Comparison of ENCODE assay signal across 24 cellular contexts in genomic region chr4:80840396-80840795, GRCh38.
DNase-seq lines count a peak whose midpoint lies in the region; ATAC-seq, FAIRE-seq and TF ChIP-seq lines count a peak whose summit lies in the region.
"Had no signal": no experiment of that assay in that cellular context is flagged by ENCODE, and none has a peak within 500 bp of the region (broad histone marks: within the 10 kb centered on the region; RNA-seq: fewer than 3 reads in every experiment).

No MANE protein-coding gene starts in this region.

- no peak for FAIRE-seq in astrocyte (lab: Jason Lieb, UNC)
- FAIRE-seq: GM12891 had no signal

- DNase-seq in CD4-positive, CD25-positive, alpha-beta regulatory T cell, result peak in 2 of 3 donors; percentile 2 to 40
- DNase-seq in NCI-H226 (peak; percentile 26), astrocyte (ENCODE audit: low read depth) (peak; percentile 19), mesothelial cell of epicardium (ENCODE audit: low spot score in 2 of 2, unreplicated experiment in 2 of 2) (no peak), H7 (no peak), immature natural killer cell (no peak), CD1c-positive myeloid dendritic cell (ENCODE audit: extremely low spot score) (no peak), colonic mucosa (no peak)
- DNase-seq: 8988T; Calu3; CD8-positive, alpha-beta T cell; GOT3; MG63; NCI-H1092; NCI-H146; NCI-H2029 treated with DMSO at 0.1 percent for 48 hours; NCI-H2171; NCI-H446 treated with DMSO at 0.1 percent for 48 hours; NCI-H774; OCI-M1; SHP77 had no signal

- H3K4me3 Mint-ChIP-seq in CD4-positive, CD25-positive, alpha-beta regulatory T cell, result peak overlapping the region in 1 of 4 donors; percentile 44
- no peak overlapping the region for H3K4me3 Mint-ChIP-seq in astrocyte (ENCODE audit: unreplicated experiment)
- H3K4me3 Mint-ChIP-seq in mesothelial cell of epicardium, result no peak overlapping the region
- no peak overlapping the region for H3K4me3 Mint-ChIP-seq in immature natural killer cell
- H3K4me3 Mint-ChIP-seq: B cell; CD8-positive, alpha-beta T cell had no signal

- H3K9me3 Mint-ChIP-seq in CD4-positive, CD25-positive, alpha-beta regulatory T cell, result peaks cover 0 to 10% (median 4%) of the 10 kb centered on the region in 7 donors
- H3K9me3 Mint-ChIP-seq in astrocyte (ENCODE audit: unreplicated experiment) (no peaks in the 10 kb centered on the region), mesothelial cell of epicardium (peaks cover 17% of the 10 kb centered on the region), immature natural killer cell (peaks cover 0 to 4% (median under 1%) of the 10 kb centered on the region in 6 donors)

- H3K9ac ChIP-seq in astrocyte (ENCODE audit: low read length), result no peak overlapping the region
- H3K9ac ChIP-seq in colonic mucosa (ENCODE audit: low read depth in 2 of 2, low read length in 2 of 2), result no peak overlapping the region
- H3K9ac ChIP-seq: KMS-11 had no signal

- H3K9me3 ChIP-seq in CD4-positive, CD25-positive, alpha-beta regulatory T cell (ENCODE audit: control insufficient read depth in 2 of 2, low read length in 2 of 2), result no peaks in the 10 kb centered on the region
- H3K9me3 ChIP-seq in astrocyte (ENCODE audit: insufficient read depth, low read depth, low read length) (no peaks in the 10 kb centered on the region), colonic mucosa (no peaks in the 10 kb centered on the region)
- H3K9me3 ChIP-seq: MG63 had no signal

- H3K27me3 Mint-ChIP-seq in CD4-positive, CD25-positive, alpha-beta regulatory T cell, result no peaks in the 10 kb centered on the region
- H3K27me3 Mint-ChIP-seq in astrocyte (ENCODE audit: low read depth, unreplicated experiment) (no peaks in the 10 kb centered on the region), mesothelial cell of epicardium (ENCODE audit: low read depth) (no peaks in the 10 kb centered on the region), immature natural killer cell (ENCODE audit: low read depth in 3 of 3) (peaks cover under 1 to 5% (median 3%) of the 10 kb centered on the region in 3 donors)
- H3K27me3 Mint-ChIP-seq: B cell had no signal

- H4K20me1 ChIP-seq in astrocyte (ENCODE audit: insufficient read depth, low read length), result no peaks in the 10 kb centered on the region

- H3K4me3 ChIP-seq in CD4-positive, CD25-positive, alpha-beta regulatory T cell (ENCODE audit: low read depth, low read length), result peak overlapping the region; percentile 27
- H3K4me3 ChIP-seq in astrocyte (ENCODE audit: insufficient read depth, low read depth, low read length), result no peak overlapping the region
- H3K4me3 ChIP-seq in H7 (ENCODE audit: insufficient read depth, low read depth, low read length), result no peak overlapping the region
- no peak overlapping the region for H3K4me3 ChIP-seq in colonic mucosa
- H3K4me3 ChIP-seq: MG63 had no signal

- ATAC-seq in CD4-positive, CD25-positive, alpha-beta regulatory T cell (ENCODE audit: low read depth in 2 of 2), result no peak
- ATAC-seq: CD8-positive, alpha-beta T cell had no signal

- no peaks in the 10 kb centered on the region for H3K4me1 ChIP-seq in CD4-positive, CD25-positive, alpha-beta regulatory T cell (ENCODE audit: control insufficient read depth, insufficient read depth, low read length, poor library complexity, severe bottlenecking)
- H3K4me1 ChIP-seq in astrocyte (ENCODE audit: insufficient read depth, low read length), result no peaks in the 10 kb centered on the region
- no peaks in the 10 kb centered on the region for H3K4me1 ChIP-seq in colonic mucosa

- peak overlapping the region in 2 of 3 donors; percentile 50 to 59 for H3K27ac Mint-ChIP-seq in CD4-positive, CD25-positive, alpha-beta regulatory T cell
- no peak overlapping the region for H3K27ac Mint-ChIP-seq in astrocyte (ENCODE audit: unreplicated experiment)
- H3K27ac Mint-ChIP-seq in mesothelial cell of epicardium, result peak overlapping the region; percentile 61
- H3K27ac Mint-ChIP-seq in immature natural killer cell, result no peak overlapping the region
- H3K27ac Mint-ChIP-seq: B cell; CD8-positive, alpha-beta T cell had no signal

- H3K36me3 Mint-ChIP-seq in CD4-positive, CD25-positive, alpha-beta regulatory T cell, result peaks cover 4% of the 10 kb centered on the region
- H3K36me3 Mint-ChIP-seq in astrocyte (ENCODE audit: low read depth, unreplicated experiment) (no peaks in the 10 kb centered on the region), mesothelial cell of epicardium (no peaks in the 10 kb centered on the region), immature natural killer cell (peaks cover 0 to 2% (median 0%) of the 10 kb centered on the region in 3 donors)
- H3K36me3 Mint-ChIP-seq: CD8-positive, alpha-beta T cell had no signal

- no peaks in the 10 kb centered on the region for H3K27me3 ChIP-seq in CD4-positive, CD25-positive, alpha-beta regulatory T cell (ENCODE audit: control insufficient read depth, insufficient read depth, low read length)
- H3K27me3 ChIP-seq in astrocyte (ENCODE audit: insufficient read depth, low read length) (no peaks in the 10 kb centered on the region), H7 (ENCODE audit: control insufficient read depth, insufficient read depth, low read length) (no peaks in the 10 kb centered on the region), colonic mucosa (no peaks in the 10 kb centered on the region)
- H3K27me3 ChIP-seq: MG63 had no signal

- H3K4me1 Mint-ChIP-seq in CD4-positive, CD25-positive, alpha-beta regulatory T cell, result peaks cover 0 to 24% (median 13%) of the 10 kb centered on the region in 4 donors
- H3K4me1 Mint-ChIP-seq in astrocyte (ENCODE audit: low read depth, unreplicated experiment), result peaks cover 2% of the 10 kb centered on the region
- H3K4me1 Mint-ChIP-seq in mesothelial cell of epicardium, result peaks cover 16% of the 10 kb centered on the region
- H3K4me1 Mint-ChIP-seq in immature natural killer cell, result peaks cover 0 to 8% of the 10 kb centered on the region in 2 donors
- H3K4me1 Mint-ChIP-seq: B cell had no signal

- H3K36me3 ChIP-seq in CD4-positive, CD25-positive, alpha-beta regulatory T cell (ENCODE audit: control insufficient read depth, insufficient read depth, low read length), result no peaks in the 10 kb centered on the region
- H3K36me3 ChIP-seq in astrocyte (ENCODE audit: insufficient read depth, low read length), result no peaks in the 10 kb centered on the region
- H3K36me3 ChIP-seq in H7 (replicated peaks; ENCODE audit: control insufficient read depth, insufficient read depth, low read length), result no peaks in the 10 kb centered on the region
- no peaks in the 10 kb centered on the region for H3K36me3 ChIP-seq in colonic mucosa
- H3K36me3 ChIP-seq: MG63 had no signal

- H3K79me2 ChIP-seq in astrocyte (ENCODE audit: insufficient read depth, low read length), result no peaks in the 10 kb centered on the region

- H2AFZ ChIP-seq in astrocyte (ENCODE audit: low read depth, low read length), result no peak overlapping the region

- no peak for TF ChIP-seq CTCF in astrocyte (IDR thresholded peaks at IDR 0.05; ENCODE audit: insufficient read depth, low read depth, low read length)
- no peak for TF ChIP-seq CTCF in mesothelial cell of epicardium (IDR thresholded peaks at IDR 0.05; ENCODE audit: unreplicated experiment)
- TF ChIP-seq CTCF in colonic mucosa (IDR thresholded peaks at IDR 0.05), result no peak

- no peak overlapping the region for H3K27ac ChIP-seq in CD4-positive, CD25-positive, alpha-beta regulatory T cell (ENCODE audit: insufficient read depth, low read length, poor library complexity, severe bottlenecking)
- H3K27ac ChIP-seq in astrocyte (ENCODE audit: low read depth, low read length) (no peak overlapping the region), colonic mucosa (no peak overlapping the region)
- H3K27ac ChIP-seq: KMS-11 had no signal

- no peak overlapping the region for H3K4me2 ChIP-seq in astrocyte (ENCODE audit: low read length)
- H3K4me2 ChIP-seq: KMS-11 had no signal

- intact Hi-C loops in colonic mucosa (cut with DNase I), result no loop called here

Comparison
In these comparisons a context has a peak if more than half of its experiments do, and no peak if none do; other contexts are left out.
1. DNase-seq: peak in CD4-positive, CD25-positive, alpha-beta regulatory T cell (2 of 3), NCI-H226 (single experiment) and astrocyte (single experiment); none in mesothelial cell of epicardium (0 of 2), H7 (single experiment), immature natural killer cell (0 of 3), CD1c-positive myeloid dendritic cell (single experiment) and colonic mucosa (single experiment).
2. H3K27ac Mint-ChIP-seq: peak in CD4-positive, CD25-positive, alpha-beta regulatory T cell (2 of 3) and mesothelial cell of epicardium (single experiment); none in astrocyte (single experiment) and immature natural killer cell (0 of 6).